Comparison of ENCODE assay signal across 21 cellular contexts in the genomic region with DNA sequence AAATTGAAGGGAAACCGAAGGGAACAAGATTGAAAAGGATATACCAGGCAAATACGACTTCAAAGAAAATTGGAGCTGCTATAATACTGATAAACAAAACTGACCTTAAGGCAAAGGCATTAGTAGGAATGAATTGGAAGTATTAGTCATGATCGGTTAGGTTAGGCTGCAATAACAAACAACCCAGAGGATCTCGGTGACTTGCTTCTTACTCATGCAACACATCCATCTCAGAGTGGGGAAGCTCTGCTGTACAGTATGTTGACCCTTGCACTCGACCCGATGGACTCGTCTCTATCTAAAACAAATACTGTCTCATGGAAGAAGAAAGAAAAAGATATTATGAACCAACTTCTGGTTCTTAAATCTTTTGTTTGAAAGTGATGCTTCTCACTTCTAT. TPM values are rescaled to one million over a fixed set of nuclear protein-coding genes. Genes with fewer than 3 reads are reported as not detected.
DNase-seq lines count a peak whose midpoint lies in the region; ATAC-seq and TF ChIP-seq lines count a peak whose summit lies in the region.
"Had no signal": no experiment of that assay in that cellular context is flagged by ENCODE, and none has a peak within 500 bp of the region (broad histone marks: within the 10 kb centered on the region; RNA-seq: fewer than 3 reads in every experiment).

No MANE protein-coding gene starts in this region.

- DNase-seq in ELR (ENCODE audit: low read depth) = peak; percentile 1
- DNase-seq in HT1080 (ENCODE audit: low read depth) = peak; percentile 40
- DNase-seq in RKO (ENCODE audit: low spot score) = peak; percentile 14
- DNase-seq in iris pigment epithelial cell (ENCODE audit: low read depth) = peak; percentile 5
- no peak for DNase-seq in occipital lobe (lab: John Stamatoyannopoulos, UW)
- DNase-seq in GM10266 (ENCODE audit: extremely low spot score) = no peak
- DNase-seq: CD4-positive, CD25-positive, alpha-beta regulatory T cell; CD8-positive, alpha-beta T cell; DMS153; DND-41; EL; GF-D8; H9 had no signal

- ATAC-seq in GM18909 (IDR thresholded peaks at IDR 0.05; ENCODE audit: poor library complexity, unreplicated experiment) = no peak
- ATAC-seq: CD8-positive, alpha-beta T cell; GM23338; HCT116 had no signal

- no peak for TF ChIP-seq CTCF in GM10266 (IDR thresholded peaks at IDR 0.05; ENCODE audit: control insufficient read depth, insufficient read depth, low read depth, missing control alignments)

RNA-seq across cellular contexts. Expression of a gene that starts 42.3 kb away (rescaled TPM):
- total RNA-seq in HT1080 (2014; rRNA removed; shearing (Covaris generic)) = not detected in 2 replicates
- polyA plus RNA-seq in HT1080 (2015; cell fraction: cytosol; rRNA removed) = not detected in 2 replicates
- not detected in 2 replicates for polyA plus RNA-seq in HT1080 (2015; cell fraction: nucleus; rRNA removed)
- not detected for total RNA-seq in occipital lobe
- total RNA-seq: A172; A673; Caco-2; CD4-positive, CD25-positive, alpha-beta regulatory T cell; CD8-positive, alpha-beta T cell; G401; GM23338; H4; H9 had no signal
- polyA plus RNA-seq: CD4-positive, CD25-positive, alpha-beta regulatory T cell; GM23338 had no signal

Comparison
In these comparisons a context has a peak if more than half of its experiments do, and no peak if none do; other contexts are left out.
1. DNase-seq: peak in ELR (single experiment), HT1080 (single experiment), RKO (single experiment) and iris pigment epithelial cell (single experiment); none in occipital lobe (single experiment) and GM10266 (single experiment).